Comparison of ENCODE assay signal across 12 cellular contexts in genomic region chr1:204094262-204095247, GRCh38. TPM values are rescaled to one million over a fixed set of nuclear protein-coding genes. Genes with fewer than 3 reads are reported as not detected.
DNase-seq lines count a peak whose midpoint lies in the region; ATAC-seq and TF ChIP-seq lines count a peak whose summit lies in the region.
"Had no signal": no experiment of that assay in that cellular context is flagged by ENCODE, and none has a peak within 500 bp of the region (broad histone marks: within the 10 kb centered on the region; RNA-seq: fewer than 3 reads in every experiment).

No MANE protein-coding gene starts in this region.

- TF ChIP-seq POLR2A in spleen (IDR thresholded peaks at IDR 0.05) = no peak

- intact Hi-C loops in left lung (cut with DNase I) = no loop called here
- intact Hi-C loops in spleen (cut with DNase I; ENCODE audit: low total_unique reads) = no loop called here

- WGBS in spleen, 5 donors = 52 to 69% (median 63%) methylated on average over 18 to 19 of the region's 19 CpGs

- DNase-seq in NCI-H1092 (lab: John Stamatoyannopoulos, UW) (peak; percentile 22), ecto neural progenitor cell (ENCODE audit: low spot score) (peak; percentile 85), left lung (peak in 1 of 2 donors; percentile 47), spleen (no peak), Ammon's horn (ENCODE audit: low spot score) (no peak)
- DNase-seq in stimulated activated CD4-positive, alpha-beta T cell treated with anti-CD3 and anti-CD28 coated beads, Interleukin-4, amount 100 ng/mL, for 1 hour = no peak
- DNase-seq in activated naive CD8-positive, alpha-beta T cell treated with anti-CD3 and anti-CD28 coated beads, Interleukin-2, amount 50 U/mL, for 24 hours = no peak
- DNase-seq: activated CD8-positive, alpha-beta memory T cell treated with anti-CD3 and anti-CD28 coated beads, Interleukin-2, amount 50 U/mL, for 4 hours; CD4-positive, CD25-positive, alpha-beta regulatory T cell; NCI-H1694 treated with DMSO at 0.1 percent for 48 hours had no signal

- no peak overlapping the region for H3K4me3 ChIP-seq in left lung
- H3K4me3 ChIP-seq in spleen = no peak overlapping the region

- H3K27me3 ChIP-seq in left lung (no peaks in the 10 kb centered on the region), spleen (replicated peaks in 1 of 7) (no peaks in the 10 kb centered on the region)

- H3K36me3 ChIP-seq in left lung (no peaks in the 10 kb centered on the region), spleen (no peaks in the 10 kb centered on the region)

- H3K4me3 Mint-ChIP-seq in activated naive CD8-positive, alpha-beta T cell treated with anti-CD3 and anti-CD28 coated beads, Interleukin-2, amount 50 U/mL, for 24 hours = no peak overlapping the region
- H3K4me3 Mint-ChIP-seq: CD4-positive, CD25-positive, alpha-beta regulatory T cell; natural killer cell treated with Interleukin-12 subunit alpha and Interleukin-12 subunit beta and Interleukin-15 and Interleukin-18, amount 100 ng/mL, for 72 hours had no signal

- ATAC-seq in left lung (peak; percentile 42), GM21367 (IDR thresholded peaks at IDR 0.05; ENCODE audit: unreplicated experiment) (no peak)
- ATAC-seq in activated naive CD8-positive, alpha-beta T cell treated with anti-CD3 and anti-CD28 coated beads, Interleukin-2, amount 50 U/mL, for 24 hours = no peak
- ATAC-seq: natural killer cell treated with Interleukin-12 subunit alpha and Interleukin-12 subunit beta and Interleukin-15 and Interleukin-18, amount 100 ng/mL, for 72 hours had no signal

- H3K27ac Mint-ChIP-seq in activated naive CD8-positive, alpha-beta T cell treated with anti-CD3 and anti-CD28 coated beads, Interleukin-2, amount 50 U/mL, for 24 hours = no peak overlapping the region
- H3K27ac Mint-ChIP-seq: CD4-positive, CD25-positive, alpha-beta regulatory T cell; natural killer cell treated with Interleukin-12 subunit alpha and Interleukin-12 subunit beta and Interleukin-15 and Interleukin-18, amount 100 ng/mL, for 72 hours had no signal

- H3K4me1 ChIP-seq in left lung (peaks cover 6 to 56% of the 10 kb centered on the region in 2 donors), spleen (peaks cover 11 to 62% (median 27%) of the 10 kb centered on the region in 6 donors)

- H3K4me1 Mint-ChIP-seq in activated naive CD8-positive, alpha-beta T cell treated with anti-CD3 and anti-CD28 coated beads, Interleukin-2, amount 50 U/mL, for 24 hours = peaks cover 18% of the 10 kb centered on the region
- H3K4me1 Mint-ChIP-seq: CD4-positive, CD25-positive, alpha-beta regulatory T cell had no signal

- no peaks in the 10 kb centered on the region for H3K36me3 Mint-ChIP-seq in activated naive CD8-positive, alpha-beta T cell treated with anti-CD3 and anti-CD28 coated beads, Interleukin-2, amount 50 U/mL, for 24 hours (ENCODE audit: low read depth)
- H3K36me3 Mint-ChIP-seq: CD4-positive, CD25-positive, alpha-beta regulatory T cell; natural killer cell treated with Interleukin-12 subunit alpha and Interleukin-12 subunit beta and Interleukin-15 and Interleukin-18, amount 100 ng/mL, for 72 hours had no signal

- TF ChIP-seq CTCF in left lung (IDR thresholded peaks at IDR 0.05) (no peak), spleen (IDR thresholded peaks at IDR 0.05 in 8 of 11, conservative IDR thresholded peaks at IDR 0.05 in 3 of 11) (no peak)

- H3K27ac ChIP-seq in left lung = peak overlapping the region in 1 of 2 donors; percentile 29
- H3K27ac ChIP-seq in spleen = peak overlapping the region in 7 of 8 donors; percentile 20 to 72 (median 41)

- H3K9me3 ChIP-seq in left lung = no peaks in the 10 kb centered on the region
- no peaks in the 10 kb centered on the region for H3K9me3 ChIP-seq in spleen

- no peaks in the 10 kb centered on the region for H3K9me3 Mint-ChIP-seq in activated naive CD8-positive, alpha-beta T cell treated with anti-CD3 and anti-CD28 coated beads, Interleukin-2, amount 50 U/mL, for 24 hours
- H3K9me3 Mint-ChIP-seq: CD4-positive, CD25-positive, alpha-beta regulatory T cell; natural killer cell treated with Interleukin-12 subunit alpha and Interleukin-12 subunit beta and Interleukin-15 and Interleukin-18, amount 100 ng/mL, for 72 hours had no signal

- no peaks in the 10 kb centered on the region for H3K27me3 Mint-ChIP-seq in activated naive CD8-positive, alpha-beta T cell treated with anti-CD3 and anti-CD28 coated beads, Interleukin-2, amount 50 U/mL, for 24 hours
- H3K27me3 Mint-ChIP-seq: natural killer cell treated with Interleukin-12 subunit alpha and Interleukin-12 subunit beta and Interleukin-15 and Interleukin-18, amount 100 ng/mL, for 72 hours had no signal

RNA-seq across cellular contexts. Expression of gene SOX13, which starts 21.6 kb away (rescaled TPM):
- total RNA-seq in left lung (10 to 100 TPM; 41.7 to 45.0 TPM), spleen (10 to 100 TPM; 12.8 to 28.7 (median 19.2) TPM)
- polyA plus RNA-seq in spleen = 1 to 10 TPM; 2.0 to 9.6 (median 2.2) TPM
- polyA plus RNA-seq: CD4-positive, CD25-positive, alpha-beta regulatory T cell had no signal

RNA-seq across cellular contexts. Expression of gene ETNK2, which starts 57.3 kb away (rescaled TPM):
- total RNA-seq in left lung (1 to 10 TPM; 2.6 to 6.4 TPM), spleen (10 to 100 TPM in 2 of 7 donors, 1 to 10 TPM in 5; 4.4 to 20.8 (median 8.6) TPM)
- 1 to 10 TPM; 1.9 to 3.8 (median 2.5) TPM for polyA plus RNA-seq in spleen

Comparison
In these comparisons a context has a peak if more than half of its experiments do, and no peak if none do; other contexts are left out.
1. DNase-seq: peak in NCI-H1092 (single experiment) and ecto neural progenitor cell (single experiment); none in spleen (single experiment), Ammon's horn (single experiment), stimulated activated CD4-positive, alpha-beta T cell treated with anti-CD3 and anti-CD28 coated beads, Interleukin-4, amount 100 ng/mL, for 1 hour (single experiment) and activated naive CD8-positive, alpha-beta T cell treated with anti-CD3 and anti-CD28 coated beads, Interleukin-2, amount 50 U/mL, for 24 hours (single experiment).